Comparison of ENCODE assay signal across 17 cellular contexts in genomic region chr2:154400891-154401290, GRCh38.
DNase-seq lines count a peak whose midpoint lies in the region; ATAC-seq, FAIRE-seq and TF ChIP-seq lines count a peak whose summit lies in the region.
"Had no signal": no experiment of that assay in that cellular context is flagged by ENCODE, and none has a peak within 500 bp of the region (broad histone marks: within the 10 kb centered on the region; RNA-seq: fewer than 3 reads in every experiment).

No MANE protein-coding gene starts in this region.

- H3K27ac ChIP-seq in OCI-LY3 (ENCODE audit: low read length) (no peak overlapping the region), H1 (ENCODE audit: low read depth, low read length) (no peak overlapping the region), mesendoderm (ENCODE audit: low read depth, low read length) (no peak overlapping the region)
- H3K27ac ChIP-seq: A549, C4-2B had no signal

- H3K4me2 ChIP-seq in OCI-LY3 (ENCODE audit: low read length) (no peak overlapping the region), H1 (ENCODE audit: insufficient read depth in 1 of 2, low read depth in 2 of 2, low read length in 2 of 2) (peak overlapping the region in 1 of 2 experiments; percentile 30; a peak in 1 of 4 replicates), mesendoderm (ENCODE audit: low read length) (no peak overlapping the region)
- H3K4me2 ChIP-seq: A549 had no signal

- H2BK20ac ChIP-seq in H1 (ENCODE audit: low read length), result no peak overlapping the region

- H4K91ac ChIP-seq in H1 (replicated peaks; ENCODE audit: insufficient read length, low read length), result no peak overlapping the region

- no peaks in the 10 kb centered on the region for H3K79me2 ChIP-seq in OCI-LY3 (ENCODE audit: low read length)
- H3K79me2 ChIP-seq in H1 (ENCODE audit: control insufficient read depth in 1 of 2, insufficient read depth in 2 of 2, low read length in 2 of 2), result no peaks in the 10 kb centered on the region
- H3K79me2 ChIP-seq in mesendoderm (ENCODE audit: control insufficient read depth, insufficient read depth, low read length), result no peaks in the 10 kb centered on the region

- H3K9ac ChIP-seq in OCI-LY3 (ENCODE audit: low read length) (no peak overlapping the region), H1 (replicated peaks in 1 of 4; ENCODE audit: extremely low read depth in 1 of 4, low read depth in 3 of 4, low read length in 3 of 4) (no peak overlapping the region), mesendoderm (ENCODE audit: low read length) (no peak overlapping the region)

- H3K27me3 ChIP-seq in OCI-LY3 (ENCODE audit: low read depth, low read length) (no peaks in the 10 kb centered on the region), H1 (replicated peaks in 1 of 4; ENCODE audit: control insufficient read depth in 3 of 4, extremely low read depth in 1 of 4, insufficient read depth in 3 of 4, low read length in 3 of 4) (no peaks in the 10 kb centered on the region), mesendoderm (ENCODE audit: insufficient read depth, low read length, poor library complexity) (no peaks in the 10 kb centered on the region)
- H3K27me3 ChIP-seq: BE2C had no signal

- H2BK15ac ChIP-seq in H1 (ENCODE audit: low read length), result no peak overlapping the region
- H2BK15ac ChIP-seq in mesendoderm (replicated peaks; ENCODE audit: low read depth), result no peak overlapping the region

- H3K56ac ChIP-seq in H1 (replicated peaks; ENCODE audit: insufficient read length, low read depth, low read length) (no peak overlapping the region), mesendoderm (ENCODE audit: low read length) (no peak overlapping the region)

- H2AFZ ChIP-seq in OCI-LY3 (ENCODE audit: low read depth, low read length) (0 out of 2 replicates have a peak overlapping the region, but pooled peaks have one; percentile 12), H1 (ENCODE audit: low read length) (no peak overlapping the region)

- TF ChIP-seq POLR2A in H1 (IDR thresholded peaks at IDR 0.05; ENCODE audit: control extremely low read depth in 1 of 2, low read depth in 2 of 2, low read length in 2 of 2), result no peak

- H3K9me3 ChIP-seq in OCI-LY3 (ENCODE audit: insufficient read depth, low read length) (no peaks in the 10 kb centered on the region), H1 (ENCODE audit: insufficient read depth in 2 of 2, low read depth in 1 of 2, low read length in 1 of 2) (no peaks in the 10 kb centered on the region)
- H3K9me3 ChIP-seq: A549, BE2C, Caco-2 had no signal

- H4K5ac ChIP-seq in H1 (ENCODE audit: insufficient read length, low read depth, low read length) (no peak overlapping the region), mesendoderm (ENCODE audit: low read length) (no peak overlapping the region)

- H4K20me1 ChIP-seq in OCI-LY3 (ENCODE audit: insufficient read depth, low read length) (no peaks in the 10 kb centered on the region), H1 (replicated peaks in 1 of 2; ENCODE audit: control insufficient read depth in 1 of 2, insufficient read depth in 2 of 2, low read length in 2 of 2) (no peaks in the 10 kb centered on the region)

- H3K18ac ChIP-seq in H1 (ENCODE audit: extremely low read depth, low read length), result no peak overlapping the region
- H3K18ac ChIP-seq in mesendoderm (ENCODE audit: low read length), result no peak overlapping the region

- no peak overlapping the region for H3K14ac ChIP-seq in H1 (ENCODE audit: insufficient read length)

- 44% methylated on average over 3 of the region's 3 CpGs; no CpG with 5 or more reads in 1 of the 2 experiments for WGBS in H1 (ENCODE audit: extremely low coverage in 1 of 2, insufficient coverage in 1 of 2, insufficient read length in 1 of 2, insufficient replicate concordance in 2 of 2, low coverage in 1 of 2, low lambda C conversion rate in 2 of 2, missing lambda C conversion rate in 1 of 2), 2 experiments
- WGBS in mesendoderm (ENCODE audit: extremely low coverage, insufficient coverage, low lambda C conversion rate), result no CpG with 5 or more reads among the region's 3 CpGs

- H3K36me3 ChIP-seq in OCI-LY3 (replicated peaks; ENCODE audit: low read depth, low read length), result no peaks in the 10 kb centered on the region
- no peaks in the 10 kb centered on the region for H3K36me3 ChIP-seq in H1 (ENCODE audit: control insufficient read depth in 2 of 4, insufficient read depth in 4 of 4, low read length in 3 of 4)
- no peaks in the 10 kb centered on the region for H3K36me3 ChIP-seq in mesendoderm (ENCODE audit: control insufficient read depth, insufficient read depth, low read length)
- H3K36me3 ChIP-seq: BE2C had no signal

- H2AK5ac ChIP-seq in H1 (ENCODE audit: low read depth, low read length) (no peak overlapping the region), mesendoderm (ENCODE audit: low read length) (no peak overlapping the region)

- TF ChIP-seq CTCF in OCI-LY3 (IDR thresholded peaks at IDR 0.05; ENCODE audit: low read depth, low read length), result no peak
- TF ChIP-seq CTCF in H1 (IDR thresholded peaks at IDR 0.05; ENCODE audit: control extremely low read depth in 1 of 3, insufficient read depth in 1 of 3, low read depth in 1 of 3, low read length in 3 of 3), result no peak

- H3K79me1 ChIP-seq in H1 (ENCODE audit: low read depth, low read length) (no peaks in the 10 kb centered on the region), mesendoderm (ENCODE audit: low read length) (no peaks in the 10 kb centered on the region)

- H3K23ac ChIP-seq in H1 (ENCODE audit: insufficient read length), result no peak overlapping the region
- H3K23ac ChIP-seq in mesendoderm (ENCODE audit: low read length), result no peak overlapping the region

- 0 out of 2 replicates have a peak, but pooled peaks cover 3% of the 10 kb centered on the region for H3K4me1 ChIP-seq in OCI-LY3 (ENCODE audit: low read length)
- H3K4me1 ChIP-seq in H1 (replicated peaks in 1 of 4; ENCODE audit: control insufficient read depth in 3 of 4, insufficient read depth in 4 of 4, low read length in 3 of 4), result peaks cover 0 to 6% (median 2%) of the 10 kb centered on the region in 4 experiments; a peak in 4 of 7 replicates
- no peaks in the 10 kb centered on the region for H3K4me1 ChIP-seq in mesendoderm (ENCODE audit: control insufficient read depth, low read depth, low read length)
- H3K4me1 ChIP-seq: A549, BE2C, Caco-2 had no signal

- H3K4me3 ChIP-seq in OCI-LY3 (ENCODE audit: low read length) (no peak overlapping the region), H1 (ENCODE audit: extremely low read depth in 1 of 4, insufficient read depth in 2 of 4, low read depth in 3 of 4, low read length in 4 of 4) (peak overlapping the region in 1 of 4 experiments; percentile 5; a peak in 1 of 8 replicates), mesendoderm (ENCODE audit: low read length) (no peak overlapping the region)
- H3K4me3 ChIP-seq: A549 had no signal

- CTCF ChIA-PET in H1 (lab: Charles Lee; ENCODE audit: partially characterized antibody), result interaction anchor here (0.8 to 2.5 kb wide), 7 partner anchors 12 to 911 kb away, joined by 3 to 13 read pairs (median 3); no protein-coding TSS in a partner anchor

- H4K8ac ChIP-seq in H1 (ENCODE audit: extremely low read depth, insufficient read depth, low read length) (no peak overlapping the region), mesendoderm (ENCODE audit: low read depth, low read length) (no peak overlapping the region)

- DNase-seq in H1 (ENCODE audit: low read depth in 1 of 2, low spot score in 2 of 2) (no peak), mesendoderm (peak; percentile 33), occipital lobe (lab: John Stamatoyannopoulos, UW) (no peak)
- DNase-seq: BE2C; Caco-2; CD4-positive, alpha-beta memory T cell; DND-41; GDM1; IMR-90; KBM-7 had no signal

- H3K4ac ChIP-seq in H1 (replicated peaks; ENCODE audit: insufficient read length, low read depth, low read length) (no peak overlapping the region), mesendoderm (ENCODE audit: low read depth, low read length) (no peak overlapping the region)

- H2BK120ac ChIP-seq in H1 (replicated peaks; ENCODE audit: low read depth, low read length) (no peak overlapping the region), mesendoderm (ENCODE audit: low read depth, low read length) (no peak overlapping the region)

- TF ChIP-seq RAD21 in H1 (IDR thresholded peaks at IDR 0.05 in 1 of 2, conservative IDR thresholded peaks at IDR 0.05 in 1 of 2; ENCODE audit: low read depth in 2 of 2, low read length in 2 of 2), result no peak

- no peak overlapping the region for H2BK5ac ChIP-seq in H1 (ENCODE audit: low read depth, low read length)
- no peak overlapping the region for H2BK5ac ChIP-seq in mesendoderm (ENCODE audit: low read length)

- no peak overlapping the region for H2BK12ac ChIP-seq in H1 (ENCODE audit: low read depth, low read length)

- ATAC-seq in HG02981 (IDR thresholded peaks at IDR 0.05; ENCODE audit: unreplicated experiment) (no peak), HG03469 (IDR thresholded peaks at IDR 0.05; ENCODE audit: unreplicated experiment) (no peak)
- ATAC-seq: A549 had no signal

- no peak for TF ChIP-seq EP300 in H1 (IDR thresholded peaks at IDR 0.05; ENCODE audit: borderline replicate concordance in 1 of 2, low read depth in 2 of 2, low read length in 2 of 2)

- H3K23me2 ChIP-seq in H1 (ENCODE audit: low read depth, low read length), result no peaks in the 10 kb centered on the region

- POLR2A ChIA-PET in H1 (lab: Charles Lee; ENCODE audit: partially characterized antibody), result no interaction called here

- peak; percentile 28 for FAIRE-seq in H1 (lab: Jason Lieb, UNC)
- FAIRE-seq: A549, GM12892, H54 had no signal

TF ChIP-seq in H1, 55 proteins besides CTCF, POLR2A, EP300 and RAD21 (continues in another document):
- TF ChIP-seq RBBP5 (IDR thresholded peaks at IDR 0.05; ENCODE audit: borderline replicate concordance, low read depth, low read length) (no peak), NRF1 (IDR thresholded peaks at IDR 0.05; ENCODE audit: low read depth, low read length) (no peak), SRF (IDR thresholded peaks at IDR 0.05; ENCODE audit: low read depth, low read length) (no peak), ATF3 (IDR thresholded peaks at IDR 0.05; ENCODE audit: insufficient read depth, low read depth, low read length) (no peak), GABPA (IDR thresholded peaks at IDR 0.05; ENCODE audit: borderline replicate concordance, insufficient read depth, low read length) (no peak), SUZ12 (IDR thresholded peaks at IDR 0.05; ENCODE audit: low read length) (no peak), GTF2F1 (IDR thresholded peaks at IDR 0.05; ENCODE audit: borderline replicate concordance, low read depth, low read length) (no peak), TAF1 (IDR thresholded peaks at IDR 0.05; ENCODE audit: low read depth, low read length) (no peak), ASH2L (IDR thresholded peaks at IDR 0.05; ENCODE audit: low read length) (no peak), POLR2AphosphoS5 (IDR thresholded peaks at IDR 0.05; ENCODE audit: low read depth, low read length) (no peak), PHF8 (conservative IDR thresholded peaks at IDR 0.05; ENCODE audit: low read depth, low read length) (no peak), BCL11A (IDR thresholded peaks at IDR 0.05; ENCODE audit: low read depth in 2 of 2, low read length in 2 of 2) (no peak), HDAC2 (IDR thresholded peaks at IDR 0.05; ENCODE audit: borderline replicate concordance in 1 of 2, low read depth in 2 of 2, low read length in 2 of 2) (no peak)
